14 cellular contexts compared by ENCODE assay signal in the genomic region with DNA sequence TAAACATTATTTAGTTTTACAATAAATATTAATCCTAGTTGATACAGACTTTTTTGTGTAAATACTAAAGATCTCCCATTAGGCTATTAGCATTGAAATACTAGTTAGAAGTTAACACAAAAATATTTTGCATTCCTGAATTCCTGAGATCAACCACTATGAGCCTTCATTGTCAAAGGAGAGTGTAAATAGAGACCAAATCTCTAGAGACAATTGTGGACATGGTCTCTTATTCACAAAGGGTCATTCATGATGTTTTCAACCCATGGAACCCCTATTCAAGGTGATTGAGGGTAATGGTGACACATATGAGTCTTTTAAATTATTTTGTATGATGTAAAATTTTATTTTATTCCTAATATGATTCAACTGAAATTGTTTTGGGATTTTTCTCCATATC.
"Had no signal": no experiment of that assay in that cellular context is flagged by ENCODE, and none has a peak within 500 bp of the region (broad histone marks: within the 10 kb centered on the region; RNA-seq: fewer than 3 reads in every experiment).

No MANE protein-coding gene starts in this region.

- H3K27ac ChIP-seq: epithelial cell of prostate, esophagus muscularis mucosa, gastroesophageal sphincter, right atrium auricular region, sigmoid colon had no signal

- H3K9me3 ChIP-seq: esophagus muscularis mucosa, gastroesophageal sphincter, right atrium auricular region, sigmoid colon had no signal

- ATAC-seq: effector memory CD8-positive, alpha-beta T cell; gastroesophageal sphincter; naive thymus-derived CD8-positive, alpha-beta T cell had no signal

- H3K4me1 ChIP-seq: esophagus muscularis mucosa, gastroesophageal sphincter, right atrium auricular region, sigmoid colon had no signal

- FAIRE-seq: colon, small intestine had no signal

- H3K4me3 ChIP-seq: esophagus muscularis mucosa, gastroesophageal sphincter, right atrium auricular region, sigmoid colon had no signal

- H3K27me3 ChIP-seq: esophagus muscularis mucosa, gastroesophageal sphincter, right atrium auricular region, sigmoid colon had no signal

- DNase-seq: cerebellar nuclear complex; effector memory CD8-positive, alpha-beta T cell; glutamatergic neuron; naive thymus-derived CD8-positive, alpha-beta T cell; sigmoid colon; small intestine; stimulated activated CD4-positive, alpha-beta T cell treated with anti-CD3 and anti-CD28 coated beads, Interleukin-2, amount 100 ng/mL, for 48 hours; stimulated activated naive CD4-positive, alpha-beta T cell treated with Interleukin-2 at 50 U/mL for 16 hours; trophoblast cell had no signal

- H3K36me3 ChIP-seq: esophagus muscularis mucosa, gastroesophageal sphincter, right atrium auricular region, sigmoid colon had no signal
